Comparison of ENCODE assay signal across 9 cellular contexts in the genomic region with DNA sequence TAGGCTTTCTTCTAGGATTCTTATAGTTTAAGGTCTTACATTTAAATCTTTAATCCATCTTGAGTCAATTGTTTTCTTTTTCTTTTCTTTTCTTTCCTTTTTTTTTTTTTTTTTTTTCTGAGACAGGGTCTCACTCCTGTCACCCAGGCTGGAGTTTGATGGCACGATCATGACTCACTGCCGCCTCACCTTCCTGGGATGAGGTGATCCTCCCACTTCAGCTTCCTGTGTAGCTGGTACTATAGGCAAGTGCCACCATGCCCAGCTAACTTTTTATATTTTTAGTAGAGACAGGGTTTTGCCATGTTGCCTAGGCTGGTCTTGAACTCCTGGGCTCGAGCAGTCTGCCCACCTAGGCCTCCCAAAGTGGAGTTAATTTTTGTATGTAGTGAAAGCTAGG. TPM values are rescaled to one million over a fixed set of nuclear protein-coding genes. Genes with fewer than 3 reads are reported as not detected.
DNase-seq lines count a peak whose midpoint lies in the region; ATAC-seq, FAIRE-seq and TF ChIP-seq lines count a peak whose summit lies in the region.
"Not testable (repeated sequence)": the region's sequence is repeated elsewhere in the genome, so short reads cannot be mapped to it uniquely, and the experiment has no call there.
"Had no signal": no experiment of that assay in that cellular context is flagged by ENCODE, and none has a peak within 500 bp of the region (broad histone marks: within the 10 kb centered on the region; RNA-seq: fewer than 3 reads in every experiment).

No MANE protein-coding gene starts in this region.

- not testable (repeated sequence) for H3K79me2 ChIP-seq in HCT116 (ENCODE audit: insufficient read depth, low read length); PC-3 (ENCODE audit: low read length); mammary epithelial cell (ENCODE audit: insufficient read depth, low read length); keratinocyte (ENCODE audit: control insufficient read depth, insufficient read depth, low read length)

- not testable (repeated sequence) for H2AFZ ChIP-seq in HCT116 (ENCODE audit: low read depth, low read length, poor library complexity, severe bottlenecking); PC-3 (ENCODE audit: low read length); keratinocyte (ENCODE audit: control insufficient read depth, low read length)
- H2AFZ ChIP-seq in mammary epithelial cell (ENCODE audit: low read depth, low read length), result peak overlapping the region; percentile 41

- not testable (repeated sequence) for H3K4me3 ChIP-seq in HCT116 (replicated peaks in 1 of 2; ENCODE audit: low read depth in 1 of 2, low read length in 2 of 2); PC-3 (ENCODE audit: low read length); mammary epithelial cell (replicated peaks in 1 of 3; ENCODE audit: insufficient read depth in 1 of 3, low read depth in 2 of 3, low read length in 3 of 3); keratinocyte (ENCODE audit: control insufficient read depth in 2 of 3, extremely low read depth in 1 of 3, insufficient read depth in 2 of 3, low read depth in 1 of 3, low read length in 3 of 3); small intestine (ENCODE audit: low read depth in 1 of 2, low read length in 2 of 2)

- not testable (repeated sequence) for ATAC-seq in HCT116
- peak; percentile 95 for ATAC-seq in PC-3

- H4K20me1 ChIP-seq in HCT116 (ENCODE audit: insufficient read depth); PC-3 (ENCODE audit: low read length); mammary epithelial cell (ENCODE audit: insufficient read depth, low read length); keratinocyte (ENCODE audit: control insufficient read depth, extremely low read depth, insufficient read depth, low read length): not testable (repeated sequence)

- 73% methylated on average over 2 of the region's 3 CpGs for WGBS in mammary epithelial cell (ENCODE audit: low coverage, missing lambda C conversion rate)
- 86 to 91% (median 87%) methylated on average over 3 of the region's 3 CpGs for WGBS in small intestine, 3 donors

- intact Hi-C loops in HCT116 (cut with micrococcal nuclease); PC-3 (cut with micrococcal nuclease); mammary epithelial cell (cut with micrococcal nuclease): not testable (repeated sequence)

- not testable (repeated sequence) for BruUV-seq in HCT116 (replicated peaks; lab: Mats Ljungman, UMichigan); PC-3 (replicated peaks; lab: Mats Ljungman, UMichigan); mammary epithelial cell (replicated peaks; lab: Mats Ljungman, UMichigan)

- H3K9me1 ChIP-seq in keratinocyte (ENCODE audit: control insufficient read depth, extremely low read depth, insufficient read depth, low read length), result not testable (repeated sequence)

- RAD21 ChIA-PET in HCT116 (lab: Charles Lee; ENCODE audit: low non-redundant PET in 1 of 2, low total read pairs in 2 of 2, uncharacterized antibody in 2 of 2, unreplicated experiment in 2 of 2), result not testable (repeated sequence)

- H3K9me3 ChIP-seq in HCT116 (ENCODE audit: control insufficient read depth in 1 of 2, insufficient read depth in 1 of 2, low read depth in 1 of 2, low read length in 2 of 2); PC-3 (ENCODE audit: low read length); mammary epithelial cell (replicated peaks; ENCODE audit: insufficient read depth, low read length); keratinocyte (ENCODE audit: control insufficient read depth, low read depth, low read length); small intestine (ENCODE audit: control insufficient read depth, low read depth): not testable (repeated sequence)

- POLR2A ChIA-PET in HCT116 (lab: Charles Lee), result interaction anchor here (0.7 kb wide), 1 partner anchor 1238 kb away, joined by 3 read pairs; a partner anchor contains a TSS
- POLR2A ChIA-PET in PC-3 (lab: Charles Lee; ENCODE audit: unreplicated experiment), result interaction anchor here (0.7 kb wide), 1 partner anchor 272 kb away, joined by 13 read pairs; no protein-coding TSS in a partner anchor

- H3K4me1 ChIP-seq in HCT116 (ENCODE audit: control insufficient read depth in 1 of 2, insufficient read depth in 2 of 2, low read length in 2 of 2); small intestine (ENCODE audit: control insufficient read depth in 2 of 2, insufficient read depth in 1 of 2, low read depth in 1 of 2, low read length in 1 of 2): not testable (repeated sequence)
- peaks cover 33% of the 10 kb centered on the region for H3K4me1 ChIP-seq in PC-3 (ENCODE audit: insufficient read depth, low read length)
- H3K4me1 ChIP-seq in mammary epithelial cell (ENCODE audit: insufficient read depth, low read length), result peaks cover 35% of the 10 kb centered on the region
- H3K4me1 ChIP-seq in keratinocyte (ENCODE audit: control insufficient read depth, extremely low read depth, insufficient read depth, low read length), result peaks cover 25% of the 10 kb centered on the region

- not testable (repeated sequence) for H3K9ac ChIP-seq in HCT116 (ENCODE audit: low read length); PC-3 (ENCODE audit: low read length); mammary epithelial cell (ENCODE audit: insufficient read depth, low read length); keratinocyte (ENCODE audit: control insufficient read depth, extremely low read depth, insufficient read depth, low read length)

- peak; percentile 31 for DNase-seq in A172 (ENCODE audit: low spot score)
- not testable (repeated sequence) for DNase-seq in HCT116 (ENCODE audit: low read depth, low spot score); epithelial cell of prostate (ENCODE audit: low read depth, low spot score); keratinocyte (ENCODE audit: low read depth, low spot score); small intestine
- DNase-seq in PC-3, result peak; percentile 68
- peak; percentile 1 for DNase-seq in activated T-cell treated with anti-CD3 and anti-CD28 coated beads for 48 hours (ENCODE audit: low read depth)
- DNase-seq in mammary epithelial cell, result peak; percentile 50

- not testable (repeated sequence) for H3K27me3 ChIP-seq in HCT116 (ENCODE audit: insufficient read depth, low read length); PC-3 (ENCODE audit: low read length); mammary epithelial cell (ENCODE audit: insufficient read depth, low read length); keratinocyte (ENCODE audit: control insufficient read depth, extremely low read depth, insufficient read depth, low read length); small intestine (ENCODE audit: control insufficient read depth in 2 of 2, insufficient read depth in 2 of 2, low read length in 2 of 2)

- FAIRE-seq in keratinocyte (lab: Jason Lieb, UNC) (peak; percentile 87), small intestine (lab: Jason Lieb, UNC) (peak; percentile 23)

- H3K9me2 ChIP-seq in HCT116 (ENCODE audit: insufficient read depth); PC-3 (replicated peaks; ENCODE audit: low read length): not testable (repeated sequence)

- H3K36me3 ChIP-seq in HCT116 (ENCODE audit: control insufficient read depth in 1 of 2, insufficient read depth in 2 of 2, low read length in 2 of 2); PC-3 (ENCODE audit: low read depth, low read length); mammary epithelial cell (ENCODE audit: insufficient read depth, low read length); keratinocyte (ENCODE audit: control insufficient read depth in 2 of 2, extremely low read depth in 1 of 2, insufficient read depth in 2 of 2, low read length in 2 of 2); small intestine (ENCODE audit: control insufficient read depth in 2 of 2, insufficient read depth in 2 of 2, low read length in 2 of 2): not testable (repeated sequence)

- not testable (repeated sequence) for TF ChIP-seq RAD21 in HCT116 (IDR thresholded peaks at IDR 0.05; ENCODE audit: low read depth)

- H3F3A ChIP-seq in PC-3 (ENCODE audit: low read length, unreplicated experiment), result not testable (repeated sequence)

- not testable (repeated sequence) for TF ChIP-seq POLR2A in HCT116 (IDR thresholded peaks at IDR 0.05; ENCODE audit: borderline replicate concordance, extremely low read depth, insufficient read depth, insufficient read length)

- in situ Hi-C loops in mammary epithelial cell (cut with MboI; ENCODE audit: low sequenced_read_pairs in 2 of 2), result not testable (repeated sequence)

- dilution Hi-C loops in mammary epithelial cell (cut with HindIII; ENCODE audit: low sequenced_read_pairs); keratinocyte (cut with MboI; ENCODE audit: extremely low pct_ligation_motif_present, low sequenced_read_pairs): not testable (repeated sequence)

- CTCF ChIA-PET in HCT116 (lab: Charles Lee); PC-3 (lab: Charles Lee); mammary epithelial cell (lab: Charles Lee; ENCODE audit: low non-redundant PET): not testable (repeated sequence)

- H3K27ac ChIP-seq in HCT116 (ENCODE audit: low read depth, low read length); mammary epithelial cell (ENCODE audit: insufficient read depth, low read depth, low read length); small intestine (ENCODE audit: low read depth in 1 of 2, low read length in 1 of 2): not testable (repeated sequence)
- H3K27ac ChIP-seq in PC-3 (ENCODE audit: low read length), result peak overlapping the region; percentile 27
- peak overlapping the region; percentile 53 for H3K27ac ChIP-seq in epithelial cell of prostate
- H3K27ac ChIP-seq in keratinocyte (ENCODE audit: control insufficient read depth, insufficient read depth, low read length), result peak overlapping the region; percentile 37

- H3K4me2 ChIP-seq in HCT116 (ENCODE audit: low read length), result peak overlapping the region; percentile 16; the same call in 1 of the 2 replicates
- peak overlapping the region; percentile 26 for H3K4me2 ChIP-seq in PC-3 (ENCODE audit: low read length)
- H3K4me2 ChIP-seq in mammary epithelial cell (ENCODE audit: insufficient read depth, low read depth, low read length), result peak overlapping the region; percentile 31
- H3K4me2 ChIP-seq in keratinocyte (ENCODE audit: control insufficient read depth, extremely low read depth, insufficient read depth, low read depth, low read length), result peak overlapping the region; percentile 38

- not testable (repeated sequence) for TF ChIP-seq CTCF in HCT116 (IDR thresholded peaks at IDR 0.05 in 2 of 3, conservative IDR thresholded peaks at IDR 0.05 in 1 of 3; ENCODE audit: borderline replicate concordance in 1 of 3, insufficient read depth in 1 of 3, low read depth in 2 of 3, low read length in 2 of 3); PC-3 (conservative IDR thresholded peaks at IDR 0.05; ENCODE audit: low read depth, low read length); mammary epithelial cell (conservative IDR thresholded peaks at IDR 0.05 in 1 of 2, IDR thresholded peaks at IDR 0.05 in 1 of 2; ENCODE audit: extremely low read depth in 1 of 2, insufficient read depth in 1 of 2, low read depth in 1 of 2, low read length in 2 of 2); keratinocyte (optimal IDR thresholded peaks at IDR 0.05 in 1 of 3, IDR thresholded peaks at IDR 0.05 in 1 of 3, conservative IDR thresholded peaks at IDR 0.05 in 1 of 3; ENCODE audit: extremely low read depth in 1 of 3, insufficient read depth in 2 of 3, low read length in 3 of 3)

RNA-seq across cellular contexts. Expression of a gene that starts 49.0 kb away (rescaled TPM):
- 11.5 and 17.9 TPM in 2 replicates for total RNA-seq in A172 (2014; rRNA removed; shearing (Covaris generic))
- total RNA-seq in HCT116 (2021; ENCODE audit: unreplicated experiment), result 5.0 TPM
- polyA plus RNA-seq in HCT116 (2012), result 2.7 and 6.4 TPM in 2 replicates
- total RNA-seq in PC-3 (2014; rRNA removed), result 7.6 and 9.4 TPM in 2 replicates
- 10 to 100 TPM; 22.4 to 39.2 TPM for total RNA-seq in mammary epithelial cell
- polyA plus RNA-seq in mammary epithelial cell, result 21.3 TPM
- polyA minus RNA-seq in mammary epithelial cell, result 16.4 TPM
- polyA plus RNA-seq in keratinocyte, result 29.7 to 61.1 TPM (median 57.2 TPM) in 3 replicates
- 294 TPM for polyA plus RNA-seq in keratinocyte (2011; ENCODE audit: low read depth)
- 29.0 and 46.3 TPM in 2 replicates for polyA plus RNA-seq in keratinocyte (2011; cell fraction: cytosol; rRNA removed)
- 37.4 and 69.0 TPM in 2 replicates for polyA plus RNA-seq in keratinocyte (2011; cell fraction: nucleus; rRNA removed)
- polyA plus RNA-seq in keratinocyte (2012; ENCODE audit: low replicate concordance), result 28.0 and 849 TPM in 2 replicates
- 5.7 to 55.0 TPM (median 30.0 TPM) in 3 replicates for polyA minus RNA-seq in keratinocyte
- polyA minus RNA-seq in keratinocyte (2011; cell fraction: cytosol; rRNA and poly(A)+ RNA removed), result 16.1 TPM
- polyA minus RNA-seq in keratinocyte (2011; cell fraction: nucleus; rRNA and poly(A)+ RNA removed), result 31.0 and 41.1 TPM in 2 replicates
- 1 to 10 TPM in 2 of 3 donors, not detected in 1; 5.1 to 7.5 TPM for polyA plus RNA-seq in small intestine
- polyA plus RNA-seq: CD8-positive, alpha-beta memory T cell had no signal
